In genomic region chr4:25776795-25777194, GRCh38 we compare ENCODE assay signal across 18 cellular contexts.
DNase-seq lines count a peak whose midpoint lies in the region; ATAC-seq, FAIRE-seq and TF ChIP-seq lines count a peak whose summit lies in the region.
"Had no signal": no experiment of that assay in that cellular context is flagged by ENCODE, and none has a peak within 500 bp of the region (broad histone marks: within the 10 kb centered on the region; RNA-seq: fewer than 3 reads in every experiment).

No MANE protein-coding gene starts in this region.

- H3K27ac ChIP-seq in K562 (ENCODE audit: extremely low read depth, low read depth, low read length), result no peak overlapping the region

- H4K20me1 ChIP-seq in K562 (replicated peaks; ENCODE audit: control insufficient read depth, insufficient read depth, low read length), result no peaks in the 10 kb centered on the region

- H3K27ac Mint-ChIP-seq in activated CD4-positive, alpha-beta T cell treated with anti-CD3 and anti-CD28 coated beads, Interleukin-2, amount 10 ng/mL, durations not matched to agents 7 days and 5 days, result no peak overlapping the region
- H3K27ac Mint-ChIP-seq: CD4-positive, alpha-beta memory T cell had no signal

- BruUV-seq in K562 (replicated peaks; lab: Mats Ljungman, UMichigan), result no TSS peak

- no peaks in the 10 kb centered on the region for H3K9me3 Mint-ChIP-seq in activated CD4-positive, alpha-beta T cell treated with anti-CD3 and anti-CD28 coated beads, Interleukin-2, amount 10 ng/mL, durations not matched to agents 7 days and 5 days

- H3K79me2 ChIP-seq in K562 (ENCODE audit: control insufficient read depth, insufficient read depth, low read length), result no peaks in the 10 kb centered on the region

- TF ChIP-seq RAD21 in K562 (CRISPR knock-in tag; conservative IDR thresholded peaks at IDR 0.05 in 1 of 2, IDR thresholded peaks at IDR 0.05 in 1 of 2), result no peak

- POLR2A ChIA-PET in K562 (lab: Yijun Ruan, JAX), result interaction anchor here (0.7 kb wide), 1 partner anchor 11 kb away, joined by 3 read pairs; no protein-coding TSS in a partner anchor
- POLR2A ChIA-PET in activated CD4-positive, alpha-beta T cell treated with anti-CD3 and anti-CD28 coated beads, Interleukin-2, amount 10 ng/mL, durations not matched to agents 7 days and 5 days (lab: Charles Lee), result no interaction called here

- no peak for TF ChIP-seq POLR2A in K562 (conservative IDR thresholded peaks at IDR 0.05)

- H3K4me2 ChIP-seq in K562 (ENCODE audit: insufficient read depth, low read length), result no peak overlapping the region

- H3K9me3 ChIP-seq in K562 (replicated peaks; ENCODE audit: control insufficient read depth, insufficient read depth, low read depth, low read length), result no peaks in the 10 kb centered on the region

- no peak overlapping the region for H3K9ac ChIP-seq in K562 (ENCODE audit: insufficient read depth in 1 of 2, low read depth in 2 of 2, low read length in 2 of 2)

- H3K4me3 ChIP-seq in K562, result no peak overlapping the region

- ATAC-seq in K562 (no peak), HG03175 (IDR thresholded peaks at IDR 0.05; ENCODE audit: unreplicated experiment) (no peak)

- H3K27me3 ChIP-seq in K562 (ENCODE audit: control insufficient read depth in 2 of 2, insufficient read depth in 2 of 2, low read length in 2 of 2), result no peaks in the 10 kb centered on the region

- H3K27me3 Mint-ChIP-seq in activated CD4-positive, alpha-beta T cell treated with anti-CD3 and anti-CD28 coated beads, Interleukin-2, amount 10 ng/mL, durations not matched to agents 7 days and 5 days, result no peaks in the 10 kb centered on the region
- H3K27me3 Mint-ChIP-seq: CD4-positive, alpha-beta memory T cell had no signal

- CTCF ChIA-PET in K562 (lab: Yijun Ruan, JAX; ENCODE audit: low intra/inter-chr PET ratio), result no interaction called here
- CTCF ChIA-PET in activated CD4-positive, alpha-beta T cell treated with anti-CD3 and anti-CD28 coated beads, Interleukin-2, amount 10 ng/mL, durations not matched to agents 7 days and 5 days (lab: Charles Lee), result interaction anchor here (0.6 to 0.9 kb wide), 2 partner anchors 16 to 340 kb away, joined by 3 read pairs; no protein-coding TSS in a partner anchor

- TF ChIP-seq CTCF in K562 (IDR thresholded peaks at IDR 0.05 in 2 of 3, conservative IDR thresholded peaks at IDR 0.05 in 1 of 3; ENCODE audit: insufficient read depth in 2 of 3, low read depth in 1 of 3, low read length in 3 of 3), result no peak

- intact Hi-C loops in K562 (cut with micrococcal nuclease), result no loop called here

- DNase-seq in K562 (ENCODE audit: extremely low read depth in 1 of 4, low spot score in 3 of 4) (no peak), UCSD-AML1 (lab: John Stamatoyannopoulos, UW; ENCODE audit: unreplicated experiment) (no peak)
- no peak for DNase-seq in activated CD4-positive, alpha-beta T cell treated with anti-CD3 and anti-CD28 coated beads for 1 hour
- DNase-seq in activated CD4-positive, alpha-beta T cell treated with anti-CD3 and anti-CD28 coated beads, Interleukin-2, amount 10 ng/mL, durations not matched to agents 7 days and 5 days, result no peak
- DNase-seq: 8988T; C1 segment of cervical spinal cord; Calu3; CD4-positive, alpha-beta memory T cell; COR-L47; DMS53; DMS79 treated with DMSO at 0.1 percent for 48 hours; H7; HCEC 1CT had no signal

- no peak overlapping the region for H3K4me3 Mint-ChIP-seq in activated CD4-positive, alpha-beta T cell treated with anti-CD3 and anti-CD28 coated beads, Interleukin-2, amount 10 ng/mL, durations not matched to agents 7 days and 5 days
- H3K4me3 Mint-ChIP-seq: CD4-positive, alpha-beta memory T cell had no signal

- no peaks in the 10 kb centered on the region for H3K4me1 Mint-ChIP-seq in activated CD4-positive, alpha-beta T cell treated with anti-CD3 and anti-CD28 coated beads, Interleukin-2, amount 10 ng/mL, durations not matched to agents 7 days and 5 days

- H2AFZ ChIP-seq in K562 (ENCODE audit: low read depth, low read length), result no peak overlapping the region

- in situ Hi-C loops in K562 (cut with MboI), result no loop called here

- H3K4me1 ChIP-seq in K562 (replicated peaks in 1 of 2; ENCODE audit: control insufficient read depth in 2 of 2, insufficient read depth in 2 of 2, low read length in 2 of 2), result no peaks in the 10 kb centered on the region

- no peak for TF ChIP-seq EP300 in K562 (IDR thresholded peaks at IDR 0.05; ENCODE audit: low read length)

- peaks cover 54% of the 10 kb centered on the region for H3K36me3 Mint-ChIP-seq in activated CD4-positive, alpha-beta T cell treated with anti-CD3 and anti-CD28 coated beads, Interleukin-2, amount 10 ng/mL, durations not matched to agents 7 days and 5 days (ENCODE audit: low read depth)

- peaks cover 19% of the 10 kb centered on the region; the same call in 2 of the 3 replicates for H3K36me3 ChIP-seq in K562 (ENCODE audit: control insufficient read depth, insufficient read depth, low read length)

- no peaks in the 10 kb centered on the region for H3K9me1 ChIP-seq in K562 (ENCODE audit: control insufficient read depth, insufficient read depth, low read length)

- FAIRE-seq in G401.6 (lab: Jason Lieb, UNC) (peak; percentile 66), K562 (lab: Jason Lieb, UNC) (no peak), endometrium (lab: Jason Lieb, UNC) (peak; percentile 45)
- FAIRE-seq: GM12892, H1 had no signal

TF ChIP-seq in K562, 482 proteins besides CTCF, POLR2A, EP300 and RAD21:
- TF ChIP-seq ZNF134 (CRISPR knock-in tag; conservative IDR thresholded peaks at IDR 0.05) (no peak), ZNF507 (tag; conservative IDR thresholded peaks at IDR 0.05) (peak; percentile 90), ZBTB1 (CRISPR knock-in tag; IDR thresholded peaks at IDR 0.05; ENCODE audit: borderline replicate concordance, low read depth) (no peak)
